8 cellular contexts compared by ENCODE assay signal in the genomic region with DNA sequence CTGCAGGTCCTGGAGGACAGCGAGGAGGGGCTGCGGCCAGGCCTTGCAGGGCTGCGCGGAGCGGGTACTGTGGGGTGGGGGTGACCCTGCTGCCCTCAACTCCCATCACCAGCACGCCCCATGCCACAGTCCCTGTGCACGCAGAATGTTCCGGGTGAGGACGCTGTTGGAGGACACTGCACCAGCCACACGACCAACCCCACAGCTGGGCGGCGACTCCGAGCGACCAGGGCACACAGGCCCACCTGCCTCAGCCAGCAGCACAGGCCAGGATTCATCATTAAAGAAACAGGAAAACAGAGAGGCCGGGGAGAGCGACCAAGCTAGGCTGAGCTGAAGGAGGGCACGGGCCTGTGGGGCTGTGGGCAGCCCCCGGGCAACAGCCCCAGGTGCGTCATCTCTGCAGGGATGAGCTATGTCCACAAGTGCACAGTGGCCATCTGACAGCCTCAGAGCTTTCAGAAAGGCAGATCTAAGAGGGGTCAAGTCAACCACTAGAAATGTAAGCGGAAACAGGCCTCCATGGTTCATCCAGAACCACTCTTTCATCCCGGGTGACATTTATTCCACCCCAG. TPM values are rescaled to one million over a fixed set of nuclear protein-coding genes. Genes with fewer than 3 reads are reported as not detected.
A peak's percentile ranks its signal among the peaks of the same experiment; 100 is the strongest.
DNase-seq lines count a peak whose midpoint lies in the region; ATAC-seq and TF ChIP-seq lines count a peak whose summit lies in the region.

No MANE protein-coding gene starts in this region.

- in situ Hi-C loops in gastrocnemius medialis (cut with MboI; ENCODE audit: low sequenced_read_pairs in 4 of 4), result loop anchor here in 1 of 4 donors (5.0 kb wide), 1 partner anchor 40 kb away; no protein-coding TSS in a partner anchor

- DNase-seq in GM03348 (ENCODE audit: low spot score) (peak; percentile 48), cardiac muscle cell (ENCODE audit: low read depth in 1 of 2, low spot score in 1 of 2) (no peak), gastrocnemius medialis (no peak), NCI-H146 (lab: John Stamatoyannopoulos, UW) (no peak), NCI-H146 treated with DMSO at 0.1 percent for 48 hours (lab: John Stamatoyannopoulos, UW; ENCODE audit: unreplicated experiment) (no peak)
- no peak for DNase-seq in activated CD4-positive, alpha-beta memory T cell treated with anti-CD3 and anti-CD28 coated beads for 36 hours

- no peak for TF ChIP-seq CTCF in cardiac muscle cell (IDR thresholded peaks at IDR 0.05; ENCODE audit: low read depth, low read length)
- no peak for TF ChIP-seq CTCF in gastrocnemius medialis (IDR thresholded peaks at IDR 0.05 in 4 of 5, conservative IDR thresholded peaks at IDR 0.05 in 1 of 5)

- peaks cover 33% of the 10 kb centered on the region for H3K27me3 Mint-ChIP-seq in activated CD4-positive, alpha-beta memory T cell treated with anti-CD3 and anti-CD28 coated beads for 36 hours

- peak overlapping the region; percentile 16 for H3K27ac ChIP-seq in cardiac muscle cell
- H3K27ac ChIP-seq in gastrocnemius medialis, result peak overlapping the region; percentile 89 to 93 (median 90)

- POLR2A ChIA-PET in activated CD4-positive, alpha-beta memory T cell treated with anti-CD3 and anti-CD28 coated beads for 36 hours (lab: Charles Lee), result no interaction called here

- peaks cover 12% of the 10 kb centered on the region for H3K4me1 Mint-ChIP-seq in activated CD4-positive, alpha-beta memory T cell treated with anti-CD3 and anti-CD28 coated beads for 36 hours (ENCODE audit: low read depth)

- peak overlapping the region; percentile 40 for H3K4me3 ChIP-seq in cardiac muscle cell
- H3K4me3 ChIP-seq in gastrocnemius medialis, result peak overlapping the region; percentile 54 to 84 (median 71)

- peak overlapping the region; percentile 62 for H3K4me3 Mint-ChIP-seq in activated CD4-positive, alpha-beta memory T cell treated with anti-CD3 and anti-CD28 coated beads for 36 hours

- peaks cover 11% of the 10 kb centered on the region for H3K9me3 Mint-ChIP-seq in activated CD4-positive, alpha-beta memory T cell treated with anti-CD3 and anti-CD28 coated beads for 36 hours

- peaks cover 33% of the 10 kb centered on the region for H3K4me1 ChIP-seq in cardiac muscle cell (ENCODE audit: low read depth)
- H3K4me1 ChIP-seq in gastrocnemius medialis, result peaks cover 13 to 31% of the 10 kb centered on the region in 2 donors

- H3K9me3 ChIP-seq in cardiac muscle cell (ENCODE audit: low read depth), result no peaks in the 10 kb centered on the region
- H3K9me3 ChIP-seq in gastrocnemius medialis, result no peaks in the 10 kb centered on the region

- no peak overlapping the region for H3K27ac Mint-ChIP-seq in activated CD4-positive, alpha-beta memory T cell treated with anti-CD3 and anti-CD28 coated beads for 36 hours

- H3K36me3 ChIP-seq in cardiac muscle cell, result no peaks in the 10 kb centered on the region
- H3K36me3 ChIP-seq in gastrocnemius medialis, result no peaks in the 10 kb centered on the region

- intact Hi-C loops in activated CD4-positive, alpha-beta memory T cell treated with anti-CD3 and anti-CD28 coated beads for 36 hours (cut with micrococcal nuclease), result no loop called here
- intact Hi-C loops in gastrocnemius medialis (cut with DNase I; ENCODE audit: low total_unique reads), result loop anchor here (2.0 kb wide), 1 partner anchor 67 kb away; no protein-coding TSS in a partner anchor

- CTCF ChIA-PET in activated CD4-positive, alpha-beta memory T cell treated with anti-CD3 and anti-CD28 coated beads for 36 hours (lab: Charles Lee), result no interaction called here

- H3K27me3 ChIP-seq in cardiac muscle cell (peaks cover 27% of the 10 kb centered on the region), gastrocnemius medialis (no peaks in the 10 kb centered on the region)

- peaks cover 3% of the 10 kb centered on the region for H3K36me3 Mint-ChIP-seq in activated CD4-positive, alpha-beta memory T cell treated with anti-CD3 and anti-CD28 coated beads for 36 hours

- TF ChIP-seq POLR2A in gastrocnemius medialis (IDR thresholded peaks at IDR 0.05), result no peak

- ATAC-seq in gastrocnemius medialis (peak in 1 of 2 donors; percentile 2), GM21528 (IDR thresholded peaks at IDR 0.05; ENCODE audit: low FRiP score, unreplicated experiment) (no peak), HG02678 (IDR thresholded peaks at IDR 0.05; ENCODE audit: unreplicated experiment) (no peak)

RNA-seq across cellular contexts. Expression of a gene that starts 1.6 kb away (rescaled TPM):
- 1 to 10 TPM; 1.5 TPM for total RNA-seq in activated CD4-positive, alpha-beta memory T cell treated with anti-CD3 and anti-CD28 coated beads for 36 hours
- total RNA-seq in cardiac muscle cell (109 and 112 TPM in 2 replicates), gastrocnemius medialis (100 to 1,000 TPM in 1 of 4 donors, 10 to 100 TPM in 3; 68.6 to 122 (median 86.3) TPM)
- 91.8 and 120 TPM in 2 replicates for polyA plus RNA-seq in cardiac muscle cell

Comparison
In these comparisons a context has a peak if more than half of its experiments do, and no peak if none do; other contexts are left out.
1. RNA of a gene that starts 1.6 kb away (total RNA-seq): 109 to 112 TPM in cardiac muscle cell and 68.6 to 122 TPM in gastrocnemius medialis; 1.5 TPM in activated CD4-positive, alpha-beta memory T cell treated with anti-CD3 and anti-CD28 coated beads for 36 hours; every median in the first group is over 10 times any median in the second.